In genomic region chr1:204213668-204214662, GRCh38 we compare ENCODE assay signal across 8 cellular contexts. TPM values are rescaled to one million over a fixed set of nuclear protein-coding genes. Genes with fewer than 3 reads are reported as not detected.
DNase-seq lines count a peak whose midpoint lies in the region; ATAC-seq, FAIRE-seq and TF ChIP-seq lines count a peak whose summit lies in the region.

Gene GOLT1A, minus strand, starts transcription at chr1:204213988. Its CDS starts 82 bp downstream, at chr1:204213906.

- H3K4me3 ChIP-seq in coronary artery: peak within 1 kb of the TSS; percentile 57
- H3K4me3 ChIP-seq in kidney (ENCODE audit: low read length in 2 of 2): peak within 1 kb of the TSS; percentile 30 to 40

- H3K36me3 ChIP-seq in kidney (ENCODE audit: control insufficient read depth in 1 of 2, insufficient read depth in 2 of 2, low read length in 2 of 2): no peaks in the 10 kb centered on the region

- no peaks in the 10 kb centered on the region for H3K9me3 ChIP-seq in kidney (ENCODE audit: control insufficient read depth in 1 of 2, low read length in 2 of 2)

- peaks cover 0 to 5% of the 10 kb centered on the region in 2 donors for H3K4me1 ChIP-seq in kidney (ENCODE audit: control insufficient read depth in 1 of 2, insufficient read depth in 1 of 2, low read depth in 1 of 2, low read length in 2 of 2)

- intact Hi-C loops in kidney (cut with DNase I): loop anchor here (10.0 kb wide), 1 partner anchor 151 kb away; no protein-coding TSS in a partner anchor

- H3K9ac ChIP-seq in kidney (ENCODE audit: low read length in 2 of 2): peak within 1 kb of the TSS in 1 of 2 donors; percentile 28

- peak; percentile 59 for ATAC-seq in GM21360 (IDR thresholded peaks at IDR 0.05; ENCODE audit: unreplicated experiment)
- no peak for ATAC-seq in HG02610 (IDR thresholded peaks at IDR 0.05; ENCODE audit: unreplicated experiment)

- TF ChIP-seq CTCF in VCaP (conservative IDR thresholded peaks at IDR 0.05): peak; percentile 75
- TF ChIP-seq CTCF in coronary artery (IDR thresholded peaks at IDR 0.05): no peak
- peak; percentile 69 for TF ChIP-seq CTCF in kidney (IDR thresholded peaks at IDR 0.05; ENCODE audit: borderline replicate concordance, extremely low read depth, insufficient read depth)

- no peak for FAIRE-seq in kidney (lab: Jason Lieb, UNC)

- DNase-seq in Ammon's horn (ENCODE audit: low spot score): peak; percentile 87
- DNase-seq in M059J (ENCODE audit: low read depth): peak; percentile 88
- DNase-seq in coronary artery (ENCODE audit: low spot score): peak; percentile 72
- DNase-seq in kidney: peak; percentile 95
- DNase-seq in stimulated activated CD4-positive, alpha-beta T cell treated with anti-CD3 and anti-CD28 coated beads, Interleukin-12 subunit alpha, Interleukin-12 subunit beta, amount 100 ng/mL, for 48 hours (ENCODE audit: low read depth in 2 of 3, low spot score in 1 of 3): peak; percentile 20 to 28 (median 25)

- H3K27ac ChIP-seq in VCaP: peak within 1 kb of the TSS; percentile 66; the same call in 1 of the 2 replicates
- no peak within 1 kb of the TSS for H3K27ac ChIP-seq in coronary artery
- H3K27ac ChIP-seq in kidney (ENCODE audit: low read depth in 2 of 2, low read length in 2 of 2): peak within 1 kb of the TSS; percentile 59

RNA-seq across cellular contexts. Expression of gene GOLT1A, which starts in this region (rescaled TPM):
- total RNA-seq in M059J (2014; rRNA removed; shearing (Covaris generic)): 0.84 and 2.2 TPM in 2 replicates
- 8.9 TPM for total RNA-seq in kidney
- 47.7 TPM for polyA plus RNA-seq in kidney (ENCODE audit: insufficient read depth, low read depth, low replicate concordance)

Comparison
In these comparisons a context has a peak if more than half of its experiments do, and no peak if none do; other contexts are left out.
1. DNase-seq: peak in every context shown above with its lines; median percentile 95 in kidney; 88 in M059J; 87 in Ammon's horn; 72 in coronary artery; 25 in stimulated activated CD4-positive, alpha-beta T cell treated with anti-CD3 and anti-CD28 coated beads, Interleukin-12 subunit alpha, Interleukin-12 subunit beta, amount 100 ng/mL, for 48 hours.
2. H3K27ac ChIP-seq: peak in VCaP (single experiment) and kidney (2 of 2); none in coronary artery (0 of 2).